In genomic region chr10:10660054-10660453, GRCh38 we compare ENCODE assay signal across 35 cellular contexts.
"Had no signal": no experiment of that assay in that cellular context is flagged by ENCODE, and none has a peak within 500 bp of the region (broad histone marks: within the 10 kb centered on the region; RNA-seq: fewer than 3 reads in every experiment).

No MANE protein-coding gene starts in this region.

- DNase-seq: Karpas-422, Kasumi-1, MG63, MM.1S, MV-4-11, NCI-H1048, NCI-H1092, NCI-H1092 treated with DMSO at 0.1 percent for 48 hours, NCI-H1105, NCI-H1105 treated with DMSO at 0.1 percent for 48 hours, NCI-H1417, NCI-H1417 treated with DMSO at 0.1 percent for 48 hours, NCI-H1436, NCI-H1436 treated with DMSO at 0.1 percent for 48 hours, NCI-H146, NCI-H1694, NCI-H1694 treated with DMSO at 0.1 percent for 48 hours, NCI-H187, NCI-H187 treated with DMSO at 0.1 percent for 48 hours, NCI-H1930, NCI-H2029, NCI-H2029 treated with DMSO at 0.1 percent for 48 hours, NCI-H2081, NCI-H2081 treated with DMSO at 0.1 percent for 48 hours, NCI-H2107, NCI-H2171, NCI-H2171 treated with DMSO at 0.1 percent for 48 hours, NCI-H2227 treated with DMSO at 0.1 percent for 48 hours, NCI-H226, NCI-H345, NCI-H446, NCI-H446 treated with DMSO at 0.1 percent for 48 hours, NCI-H510A, NCI-H510A treated with DMSO at 0.1 percent for 48 hours, NCI-H524 had no signal

- H3K36me3 ChIP-seq: MG63 had no signal

- H3K27me3 ChIP-seq: MG63 had no signal

- H3K9me3 ChIP-seq: MG63 had no signal

- H3K4me3 ChIP-seq: MG63 had no signal
